ENCODE assay signal across 16 cellular contexts in the genomic region with DNA sequence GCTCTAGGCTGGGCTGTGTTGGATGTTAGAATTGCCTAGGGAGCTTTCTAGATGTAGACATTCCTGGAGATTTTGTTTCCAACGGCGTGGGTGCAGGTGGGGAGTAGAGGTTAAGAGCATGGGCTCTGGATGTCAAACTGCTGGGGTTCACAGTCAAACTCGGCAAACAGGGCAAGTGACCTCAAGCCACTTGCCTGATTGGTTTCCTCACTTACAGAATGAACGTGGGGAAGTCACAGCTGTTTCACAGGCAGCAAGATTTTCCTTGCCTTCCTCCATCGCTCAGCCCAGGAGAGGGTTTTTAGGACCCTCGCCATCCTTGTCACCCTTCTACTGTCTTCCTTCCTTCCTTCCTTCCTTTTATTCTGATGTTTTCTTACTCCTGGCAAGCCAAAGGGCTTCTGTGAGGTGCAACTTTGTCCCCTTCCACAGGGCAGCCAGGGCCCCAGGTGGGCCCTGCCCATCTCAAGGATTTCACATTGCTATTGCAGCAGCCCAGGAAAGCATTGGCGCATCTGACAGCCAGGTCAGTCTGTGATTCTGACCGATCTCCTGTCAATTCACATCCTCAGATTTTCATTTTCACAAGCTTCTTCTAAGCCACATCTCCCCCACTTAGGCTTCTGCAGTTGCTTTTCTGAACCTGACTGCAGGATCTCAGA. TPM values are rescaled to one million over a fixed set of nuclear protein-coding genes. Genes with fewer than 3 reads are reported as not detected.
DNase-seq lines count a peak whose midpoint lies in the region; ATAC-seq, FAIRE-seq and TF ChIP-seq lines count a peak whose summit lies in the region.
"Had no signal": no experiment of that assay in that cellular context is flagged by ENCODE, and none has a peak within 500 bp of the region (broad histone marks: within the 10 kb centered on the region; RNA-seq: fewer than 3 reads in every experiment).

No MANE protein-coding gene starts in this region.

- TF ChIP-seq POLR2A in stomach (IDR thresholded peaks at IDR 0.05) (no peak), GM12891 (IDR thresholded peaks at IDR 0.05; ENCODE audit: low read depth, low read length) (no peak)

- peaks cover 6% of the 10 kb centered on the region; the same call in 1 of the 2 replicates for H3K4me1 ChIP-seq in HEK293 (ENCODE audit: control insufficient read depth, insufficient read depth, low read length)
- H3K4me1 ChIP-seq in stomach = peaks cover 11 to 89% (median 41%) of the 10 kb centered on the region in 4 donors

- peaks cover 58% of the 10 kb centered on the region for H3K4me1 Mint-ChIP-seq in central memory CD8-positive, alpha-beta T cell

- H3K4me3 ChIP-seq in HEK293 (ENCODE audit: low read depth, low read length) (no peak overlapping the region), stomach (no peak overlapping the region)

- peak overlapping the region; percentile 78 for H3K27ac Mint-ChIP-seq in central memory CD8-positive, alpha-beta T cell (ENCODE audit: low read depth)
- H3K27ac Mint-ChIP-seq: stimulated activated naive CD8-positive, alpha-beta T cell treated with anti-CD3 and anti-CD28 coated beads, Interleukin-15, Interleukin-2, amounts not matched to agents 100 ng/mL and 50 ng/mL, for 24 hours had no signal

- no peaks in the 10 kb centered on the region for H3K27me3 Mint-ChIP-seq in central memory CD8-positive, alpha-beta T cell

- CTCF ChIA-PET in HEK293 (lab: Yijun Ruan, JAX) = interaction anchor here (0.7 to 7.5 kb wide), 10 partner anchors 11 to 124 kb away, joined by 3 to 118 read pairs (median 5); no protein-coding TSS in a partner anchor

- TF ChIP-seq CTCF in HEK293 (tag by site-specific recombination; IDR thresholded peaks at IDR 0.05) (no peak), stomach (IDR thresholded peaks at IDR 0.05) (no peak)

- H3K9me3 Mint-ChIP-seq in central memory CD8-positive, alpha-beta T cell = no peaks in the 10 kb centered on the region
- H3K9me3 Mint-ChIP-seq: activated naive CD4-positive, alpha-beta T cell treated with anti-CD3 and anti-CD28 coated beads, Interleukin-2, amount 50 U/mL, for 24 hours; naive thymus-derived CD8-positive, alpha-beta T cell; stimulated activated naive CD8-positive, alpha-beta T cell treated with anti-CD3 and anti-CD28 coated beads, Interleukin-15, Interleukin-2, amounts not matched to agents 100 ng/mL and 50 ng/mL, for 24 hours had no signal

- peak overlapping the region; percentile 48 for H3K4me3 Mint-ChIP-seq in central memory CD8-positive, alpha-beta T cell
- H3K4me3 Mint-ChIP-seq: activated naive CD4-positive, alpha-beta T cell treated with anti-CD3 and anti-CD28 coated beads, Interleukin-2, amount 50 U/mL, for 24 hours; stimulated activated naive CD8-positive, alpha-beta T cell treated with anti-CD3 and anti-CD28 coated beads, Interleukin-15, Interleukin-2, amounts not matched to agents 100 ng/mL and 50 ng/mL, for 24 hours had no signal

- no peak for ATAC-seq in central memory CD8-positive, alpha-beta T cell (replicated peaks; ENCODE audit: extremely low read depth, poor library complexity, severe bottlenecking)
- ATAC-seq: naive thymus-derived CD8-positive, alpha-beta T cell; SK-N-SH treated with all-trans-retinoic acid at 6 μM for 48 hours had no signal

- intact Hi-C loops in stomach (cut with DNase I; ENCODE audit: low total_unique reads) = loop anchor here (5.0 kb wide), 1 partner anchor 102 kb away; no protein-coding TSS in a partner anchor

- H3K36me3 ChIP-seq in HEK293 (ENCODE audit: control insufficient read depth in 2 of 2, insufficient read depth in 1 of 2, low read length in 2 of 2) (no peaks in the 10 kb centered on the region), stomach (no peaks in the 10 kb centered on the region)

- peaks cover 2% of the 10 kb centered on the region for H3K36me3 Mint-ChIP-seq in central memory CD8-positive, alpha-beta T cell (ENCODE audit: insufficient read depth)
- H3K36me3 Mint-ChIP-seq: activated naive CD4-positive, alpha-beta T cell treated with anti-CD3 and anti-CD28 coated beads, Interleukin-2, amount 50 U/mL, for 24 hours; naive thymus-derived CD8-positive, alpha-beta T cell had no signal

- POLR2A ChIA-PET in HEK293 (lab: Yijun Ruan, JAX) = no interaction called here

- H3K27ac ChIP-seq in HEK293 (ENCODE audit: extremely low read depth, low read depth, low read length) = peak overlapping the region; percentile 19; the same call in 1 of the 2 replicates
- H3K27ac ChIP-seq in stomach = peak overlapping the region in 3 of 5 donors; percentile 64 to 80 (median 67)
- H3K27ac ChIP-seq: KMS-11 had no signal

- no peak for DNase-seq in central memory CD8-positive, alpha-beta T cell (ENCODE audit: low spot score in 2 of 2)
- DNase-seq in mesenteric fat pad (ENCODE audit: low spot score) (peak; percentile 57), stomach (no peak), GM12891 (ENCODE audit: insufficient read length, low spot score) (no peak), HUDEP-2 (lab: John Stamatoyannopoulos, UW; ENCODE audit: unreplicated experiment in 76 of 76) (no peak), NOMO-1 treated with dmso at 0.1 percent for 144 hours (lab: John Stamatoyannopoulos, UW; ENCODE audit: unreplicated experiment) (no peak)
- DNase-seq: DND-41; kidney glomerular epithelial cell; naive thymus-derived CD8-positive, alpha-beta T cell; NCI-H1436 had no signal

- peaks cover 0 to 14% (median 0%) of the 10 kb centered on the region in 3 donors for H3K27me3 ChIP-seq in stomach
- H3K27me3 ChIP-seq: BE2C had no signal

- H3K9me3 ChIP-seq in HEK293 (ENCODE audit: control insufficient read depth, insufficient read depth, low read depth, low read length) (no peaks in the 10 kb centered on the region), stomach (no peaks in the 10 kb centered on the region)
- H3K9me3 ChIP-seq: BE2C had no signal

- TF ChIP-seq EP300 in stomach (IDR thresholded peaks at IDR 0.05) = no peak

- FAIRE-seq in GM12891 (lab: Jason Lieb, UNC) = no peak

- 51 to 71% (median 56%) methylated on average over 7 to 8 of the region's 8 CpGs for WGBS in stomach, 5 donors

TF ChIP-seq in HEK293, 187 proteins besides CTCF, POLR2A, EP300 and RAD21:
- TF ChIP-seq MEIS1 (CRISPR knock-in tag; IDR thresholded peaks at IDR 0.05; ENCODE audit: borderline replicate concordance) = no peak
- TF ChIP-seq ZNF626 (tag by site-specific recombination; IDR thresholded peaks at IDR 0.05) = no peak
- TF ChIP-seq ZNF121 (tag by site-specific recombination; IDR thresholded peaks at IDR 0.05) = no peak
- no peak for TF ChIP-seq ZNF501 (tag by site-specific recombination; IDR thresholded peaks at IDR 0.05)
- no peak for TF ChIP-seq ZNF658 (tag by site-specific recombination; IDR thresholded peaks at IDR 0.05)

TF ChIP-seq in GM12891, 5 proteins besides CTCF, POLR2A, EP300 and RAD21:
- TF ChIP-seq TAF1 (IDR thresholded peaks at IDR 0.05; ENCODE audit: low read depth, low read length) = no peak
- TF ChIP-seq POLR2AphosphoS5 (IDR thresholded peaks at IDR 0.05; ENCODE audit: low read depth, low read length) = no peak
- TF ChIP-seq SPI1 (IDR thresholded peaks at IDR 0.05; ENCODE audit: low read depth, low read length) = no peak
- no peak for TF ChIP-seq POU2F2 (IDR thresholded peaks at IDR 0.05; ENCODE audit: low read depth, low read length)
- TF ChIP-seq PAX5 (IDR thresholded peaks at IDR 0.05; ENCODE audit: insufficient read depth, low read length, severe bottlenecking) = no peak

RNA-seq across cellular contexts. Expression of gene RTL5, which starts 7.0 kb away (rescaled TPM):
- 7.5 TPM for total RNA-seq in mesenteric fat pad
- 1 to 10 TPM in 3 of 5 donors, under 1 TPM in 2; 0.58 to 5.4 (median 2.9) TPM for total RNA-seq in stomach
- polyA plus RNA-seq in stomach = 1 to 10 TPM; 1.2 to 3.7 (median 2.3) TPM
- 0.37 TPM for polyA plus RNA-seq in GM12891 (2012; ENCODE audit: low read depth, missing spikeins)
- polyA plus RNA-seq: naive thymus-derived CD8-positive, alpha-beta T cell had no signal

RNA-seq across cellular contexts. Expression of gene PIN4, which starts 56.9 kb away (rescaled TPM):
- total RNA-seq in mesenteric fat pad (6.8 TPM), stomach (10 to 100 TPM in 1 of 5 donors, 1 to 10 TPM in 1, under 1 TPM in 1, not detected in 2; 0.45 to 15.4 (median 7.2) TPM)
- 10 to 100 TPM; 17.4 to 37.8 (median 27.5) TPM for polyA plus RNA-seq in stomach
- polyA plus RNA-seq in GM12891 (2012; ENCODE audit: low read depth, missing spikeins) = 17.6 TPM
